ENCODE assay signal across 23 cellular contexts in the genomic region with DNA sequence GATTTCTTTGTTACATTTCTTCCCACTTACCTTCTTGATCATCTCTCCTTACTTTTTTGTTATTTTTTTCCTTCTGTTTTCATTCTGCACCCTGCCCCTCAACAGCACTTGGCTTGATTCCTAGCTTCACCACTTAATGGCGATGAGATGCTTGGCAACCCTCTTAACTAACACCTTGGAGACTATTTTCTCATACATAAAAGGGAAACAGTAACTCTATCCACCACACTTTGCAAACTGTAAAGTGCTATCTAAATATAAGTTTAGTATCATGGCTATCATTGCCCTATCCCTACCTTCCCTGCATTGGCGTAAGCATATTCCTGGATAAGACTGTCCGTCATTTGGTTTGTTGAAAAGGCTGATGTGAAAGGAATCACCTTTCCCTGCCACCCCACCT.
"Had no signal": no experiment of that assay in that cellular context is flagged by ENCODE, and none has a peak within 500 bp of the region (broad histone marks: within the 10 kb centered on the region; RNA-seq: fewer than 3 reads in every experiment).

No MANE protein-coding gene starts in this region.

- H3K27ac ChIP-seq: colonic mucosa, coronary artery, dorsolateral prefrontal cortex, epithelial cell of prostate, esophagus squamous epithelium, foreskin keratinocyte, gastrocnemius medialis, gastroesophageal sphincter, heart left ventricle, heart right ventricle had no signal

- H3K4me3 ChIP-seq: colonic mucosa, coronary artery, dorsolateral prefrontal cortex, esophagus squamous epithelium, gastrocnemius medialis, gastroesophageal sphincter, heart left ventricle, heart right ventricle had no signal

- H3K9me3 ChIP-seq: colonic mucosa, esophagus squamous epithelium, gastrocnemius medialis had no signal

- H3K36me3 ChIP-seq: colonic mucosa, esophagus squamous epithelium, gastrocnemius medialis, gastroesophageal sphincter, heart left ventricle, heart right ventricle had no signal

- DNase-seq: colonic mucosa; cortex of kidney; dermis blood vessel endothelial cell; dorsolateral prefrontal cortex; effector CD4-positive, alpha-beta T cell; effector CD8-positive, alpha-beta T cell; effector memory CD4-positive, alpha-beta T cell; effector memory CD8-positive, alpha-beta T cell; endodermal cell; erythroblast; esophagus squamous epithelium; foreskin fibroblast; foreskin keratinocyte; foreskin melanocyte; gastrocnemius medialis; glutamatergic neuron; head of caudate nucleus; heart left ventricle; heart right ventricle had no signal

- H3K27me3 ChIP-seq: colonic mucosa, dorsolateral prefrontal cortex, esophagus squamous epithelium, foreskin keratinocyte, gastrocnemius medialis, gastroesophageal sphincter, heart left ventricle, heart right ventricle had no signal

- ATAC-seq: effector memory CD8-positive, alpha-beta T cell; esophagus mucosa; foreskin keratinocyte; gastrocnemius medialis; gastroesophageal sphincter; heart left ventricle; heart right ventricle had no signal

- H3K4me1 ChIP-seq: colonic mucosa, esophagus squamous epithelium, foreskin keratinocyte, gastrocnemius medialis, gastroesophageal sphincter, heart left ventricle, heart right ventricle had no signal
